Comparison of ENCODE assay signal across 14 cellular contexts in genomic region chr19:14520543-14520942, GRCh38. TPM values are rescaled to one million over a fixed set of nuclear protein-coding genes. Genes with fewer than 3 reads are reported as not detected.
DNase-seq lines count a peak whose midpoint lies in the region; ATAC-seq and TF ChIP-seq lines count a peak whose summit lies in the region.
"Had no signal": no experiment of that assay in that cellular context is flagged by ENCODE, and none has a peak within 500 bp of the region (broad histone marks: within the 10 kb centered on the region; RNA-seq: fewer than 3 reads in every experiment).

No MANE protein-coding gene starts in this region.

- DNase-seq in AG04450 (ENCODE audit: low read depth, low spot score) (no peak), HFFc6 (no peak), type B pancreatic cell (ENCODE audit: extremely low spot score, unreplicated experiment) (no peak), NCI-H187 (lab: John Stamatoyannopoulos, UW) (no peak), GM23338 (ENCODE audit: low spot score) (no peak)
- DNase-seq in activated naive CD8-positive, alpha-beta T cell treated with anti-CD3 and anti-CD28 coated beads for 36 hours: no peak
- DNase-seq in naive thymus-derived CD8-positive, alpha-beta T cell: no peak
- DNase-seq: GDM1; stimulated activated CD4-positive, alpha-beta T cell treated with anti-CD3 and anti-CD28 coated beads, Interleukin-2, amount 100 ng/mL, for 24 hours; stimulated activated naive CD8-positive, alpha-beta T cell treated with anti-CD3 and anti-CD28 coated beads, Interleukin-15, Interleukin-2, amounts not matched to agents 100 U/mL and 50 U/mL, for 24 hours had no signal

- peaks cover 12% of the 10 kb centered on the region; the same call in 1 of the 2 replicates for H4K20me1 ChIP-seq in GM23338 (replicated peaks; ENCODE audit: insufficient read depth)

- no peaks in the 10 kb centered on the region; the same call in 1 of the 2 replicates for H3K9me3 ChIP-seq in AG04450 (ENCODE audit: control insufficient read depth, insufficient read depth, low read length)
- H3K9me3 ChIP-seq: ovary had no signal

- no peak for ATAC-seq in naive thymus-derived CD8-positive, alpha-beta T cell
- no peak for ATAC-seq in GM23338
- no peak for ATAC-seq in HG02623 (IDR thresholded peaks at IDR 0.05; ENCODE audit: unreplicated experiment)

- no peak for TF ChIP-seq CTCF in AG04450 (IDR thresholded peaks at IDR 0.05; ENCODE audit: low read depth, low read length)
- no peak for TF ChIP-seq CTCF in HFFc6 (IDR thresholded peaks at IDR 0.05)
- no peak for TF ChIP-seq CTCF in type B pancreatic cell (conservative IDR thresholded peaks at IDR 0.05)
- TF ChIP-seq CTCF in GM23338 (conservative IDR thresholded peaks at IDR 0.05; ENCODE audit: low read depth in 2 of 2): no peak

- H3K4me3 Mint-ChIP-seq in HFFc6 (no peak overlapping the region), type B pancreatic cell (no peak overlapping the region), GM23338 (no peak overlapping the region)
- no peak overlapping the region for H3K4me3 Mint-ChIP-seq in activated naive CD8-positive, alpha-beta T cell treated with anti-CD3 and anti-CD28 coated beads for 36 hours
- H3K4me3 Mint-ChIP-seq in naive thymus-derived CD8-positive, alpha-beta T cell: peak overlapping the region in 8 of 10 donors; percentile 48 to 96 (median 78)

- no peak overlapping the region for H3K4me2 ChIP-seq in GM23338

- H3K36me3 ChIP-seq in GM23338 (ENCODE audit: insufficient read depth): peaks cover 3% of the 10 kb centered on the region; the same call in 1 of the 2 replicates
- H3K36me3 ChIP-seq: ovary had no signal

- peak overlapping the region; percentile 70 for H3K27ac ChIP-seq in AG04450 (ENCODE audit: low read depth, low read length)
- H3K27ac ChIP-seq in GM23338 (ENCODE audit: low read depth): no peak overlapping the region

- no peaks in the 10 kb centered on the region for H3K27me3 ChIP-seq in AG04450 (ENCODE audit: control insufficient read depth, insufficient read depth, low read length)
- H3K27me3 ChIP-seq in GM23338 (ENCODE audit: insufficient read depth): no peaks in the 10 kb centered on the region
- H3K27me3 ChIP-seq: ovary had no signal

- H3K4me1 Mint-ChIP-seq in HFFc6 (ENCODE audit: low read depth): peaks cover 36% of the 10 kb centered on the region
- H3K4me1 Mint-ChIP-seq in activated naive CD8-positive, alpha-beta T cell treated with anti-CD3 and anti-CD28 coated beads for 36 hours: peaks cover 45% of the 10 kb centered on the region
- H3K4me1 Mint-ChIP-seq in naive thymus-derived CD8-positive, alpha-beta T cell: peaks cover 33 to 74% (median 71%) of the 10 kb centered on the region in 4 donors
- peaks cover 22% of the 10 kb centered on the region for H3K4me1 Mint-ChIP-seq in type B pancreatic cell (ENCODE audit: unreplicated experiment)
- H3K4me1 Mint-ChIP-seq in GM23338: peaks cover 23% of the 10 kb centered on the region

- H3K4me1 ChIP-seq in GM23338 (ENCODE audit: insufficient read depth): peaks cover 11% of the 10 kb centered on the region; the same call in 1 of the 2 replicates

- peaks cover 7% of the 10 kb centered on the region; the same call in 1 of the 2 replicates for H3K9me3 Mint-ChIP-seq in HFFc6
- no peaks in the 10 kb centered on the region for H3K9me3 Mint-ChIP-seq in activated naive CD8-positive, alpha-beta T cell treated with anti-CD3 and anti-CD28 coated beads for 36 hours
- H3K9me3 Mint-ChIP-seq in naive thymus-derived CD8-positive, alpha-beta T cell: peaks cover 0 to 3% (median 0%) of the 10 kb centered on the region in 9 donors
- H3K9me3 Mint-ChIP-seq in type B pancreatic cell: no peaks in the 10 kb centered on the region
- H3K9me3 Mint-ChIP-seq in GM23338: no peaks in the 10 kb centered on the region; the same call in 2 of the 3 replicates

- H3F3A ChIP-seq in GM23338 (replicated peaks; ENCODE audit: low read depth): peaks cover 12% of the 10 kb centered on the region

- no peak overlapping the region for H2AFZ ChIP-seq in GM23338

- H3K4me3 ChIP-seq in AG04450 (ENCODE audit: low read depth, low read length) (no peak overlapping the region), GM23338 (no peak overlapping the region)
- H3K4me3 ChIP-seq: lung, ovary had no signal

- H3K79me2 ChIP-seq in GM23338 (replicated peaks; ENCODE audit: insufficient read depth): peaks cover 26% of the 10 kb centered on the region

- H3K36me3 Mint-ChIP-seq in HFFc6 (ENCODE audit: low read depth) (peaks cover 19% of the 10 kb centered on the region), type B pancreatic cell (peaks cover 13% of the 10 kb centered on the region), GM23338 (ENCODE audit: low read depth) (peaks cover 19% of the 10 kb centered on the region)
- H3K36me3 Mint-ChIP-seq in activated naive CD8-positive, alpha-beta T cell treated with anti-CD3 and anti-CD28 coated beads for 36 hours: peaks cover 22% of the 10 kb centered on the region
- H3K36me3 Mint-ChIP-seq in naive thymus-derived CD8-positive, alpha-beta T cell: peaks cover 11 to 22% (median 15%) of the 10 kb centered on the region in 3 donors

- no peaks in the 10 kb centered on the region for H3K9me2 ChIP-seq in GM23338 (ENCODE audit: insufficient read depth)

- POLR2A ChIA-PET in AG04450 (lab: Yijun Ruan, JAX): interaction anchor here (0.6 kb wide), 1 partner anchor 11 kb away, joined by 3 read pairs; no protein-coding TSS in a partner anchor
- POLR2A ChIA-PET in naive thymus-derived CD8-positive, alpha-beta T cell (lab: Charles Lee): interaction anchor here (1.3 to 13.2 kb wide), 6 partner anchors 12 to 48 kb away, joined by 4 to 609 read pairs (median 18); partner anchors contain the start of genes GIPC1 and TECR

- H3K27ac Mint-ChIP-seq in HFFc6 (peak overlapping the region; percentile 83; the same call in 1 of the 2 replicates), type B pancreatic cell (no peak overlapping the region), GM23338 (no peak overlapping the region)
- peak overlapping the region; percentile 94 for H3K27ac Mint-ChIP-seq in activated naive CD8-positive, alpha-beta T cell treated with anti-CD3 and anti-CD28 coated beads for 36 hours
- peak overlapping the region; percentile 91 to 99 (median 99) for H3K27ac Mint-ChIP-seq in naive thymus-derived CD8-positive, alpha-beta T cell

- CTCF ChIA-PET in AG04450 (lab: Charles Lee): interaction anchor here (1.6 kb wide), 1 partner anchor 40 kb away, joined by 3 read pairs; no protein-coding TSS in a partner anchor

- H3K27me3 Mint-ChIP-seq in HFFc6 (ENCODE audit: insufficient read depth) (peaks cover 9% of the 10 kb centered on the region), type B pancreatic cell (no peaks in the 10 kb centered on the region), GM23338 (ENCODE audit: insufficient read depth, low read depth, poor library complexity) (peaks cover 12% of the 10 kb centered on the region)
- H3K27me3 Mint-ChIP-seq in activated naive CD8-positive, alpha-beta T cell treated with anti-CD3 and anti-CD28 coated beads for 36 hours: no peaks in the 10 kb centered on the region
- H3K27me3 Mint-ChIP-seq in naive thymus-derived CD8-positive, alpha-beta T cell: no peaks in the 10 kb centered on the region

RNA-seq across cellular contexts. Expression of gene DNAJB1, which starts 2.3 kb away (rescaled TPM):
- polyA plus RNA-seq in AG04450 (2011; rRNA removed) (80.6 and 88.3 TPM in 2 replicates), GM23338 (2016; fragmentation: Nextera tagmentation; extraction: Ambion mirVana) (43.2 and 44.0 TPM in 2 replicates)
- 48.1 and 49.1 TPM in 2 replicates for polyA minus RNA-seq in AG04450 (2011; rRNA and poly(A)+ RNA removed)
- total RNA-seq in HFFc6 (2021; fragmentation: NEBNext Ultra II Directional; extraction: Animal tissue kit (Norgen Biotek cat#: 25700)): 100 to 1,000 TPM in 3 of 6 experiments, 10 to 100 TPM in 3; 99.2 to 138 (median 103) TPM
- 10 to 100 TPM; 45.0 to 45.7 TPM for total RNA-seq in activated naive CD8-positive, alpha-beta T cell treated with anti-CD3 and anti-CD28 coated beads for 36 hours
- total RNA-seq in naive thymus-derived CD8-positive, alpha-beta T cell: 100 to 1,000 TPM; 165 to 171 TPM
- polyA plus RNA-seq in naive thymus-derived CD8-positive, alpha-beta T cell: 100 to 1,000 TPM; 205 to 348 (median 344) TPM
- total RNA-seq in type B pancreatic cell (ENCODE audit: low replicate concordance): 142 and 277 TPM in 2 replicates
- 53.3 TPM in 2 replicates for total RNA-seq in GM23338 (2014; rRNA removed; shearing (Covaris generic))

RNA-seq across cellular contexts. Expression of gene TECR, which starts 8.9 kb away (rescaled TPM):
- 59.6 and 70.2 TPM in 2 replicates for polyA plus RNA-seq in AG04450 (2011; rRNA removed)
- 113 and 191 TPM in 2 replicates for polyA minus RNA-seq in AG04450 (2011; rRNA and poly(A)+ RNA removed)
- 100 to 1,000 TPM; 101 to 132 (median 118) TPM for total RNA-seq in HFFc6 (2021; fragmentation: NEBNext Ultra II Directional; extraction: Animal tissue kit (Norgen Biotek cat#: 25700))
- 10 to 100 TPM; 86.1 to 88.7 TPM for total RNA-seq in activated naive CD8-positive, alpha-beta T cell treated with anti-CD3 and anti-CD28 coated beads for 36 hours
- total RNA-seq in naive thymus-derived CD8-positive, alpha-beta T cell: 100 to 1,000 TPM; 179 to 182 TPM
- 100 to 1,000 TPM; 193 to 300 (median 261) TPM for polyA plus RNA-seq in naive thymus-derived CD8-positive, alpha-beta T cell
- 171 and 240 TPM in 2 replicates for total RNA-seq in type B pancreatic cell (ENCODE audit: low replicate concordance)
- total RNA-seq in GM23338 (2014; rRNA removed; shearing (Covaris generic)): 104 and 107 TPM in 2 replicates
- 268 and 277 TPM in 2 replicates for polyA plus RNA-seq in GM23338 (2016; fragmentation: Nextera tagmentation; extraction: Ambion mirVana)

RNA-seq across cellular contexts. Expression of gene GIPC1, which starts 24.6 kb away (rescaled TPM):
- polyA plus RNA-seq in AG04450 (2011; rRNA removed) (47.4 and 59.8 TPM in 2 replicates), GM23338 (2016; fragmentation: Nextera tagmentation; extraction: Ambion mirVana) (50.9 and 51.6 TPM in 2 replicates)
- 27.1 and 30.4 TPM in 2 replicates for polyA minus RNA-seq in AG04450 (2011; rRNA and poly(A)+ RNA removed)
- 100 to 1,000 TPM; 169 to 204 (median 181) TPM for total RNA-seq in HFFc6 (2021; fragmentation: NEBNext Ultra II Directional; extraction: Animal tissue kit (Norgen Biotek cat#: 25700))
- total RNA-seq in activated naive CD8-positive, alpha-beta T cell treated with anti-CD3 and anti-CD28 coated beads for 36 hours: 10 to 100 TPM; 22.5 to 24.8 TPM
- total RNA-seq in naive thymus-derived CD8-positive, alpha-beta T cell: 10 to 100 TPM; 19.9 to 23.0 TPM
- 10 to 100 TPM; 32.2 to 35.0 (median 33.5) TPM for polyA plus RNA-seq in naive thymus-derived CD8-positive, alpha-beta T cell
- 123 and 308 TPM in 2 replicates for total RNA-seq in type B pancreatic cell (ENCODE audit: low replicate concordance)
- total RNA-seq in GM23338 (2014; rRNA removed; shearing (Covaris generic)): 92.3 and 106 TPM in 2 replicates

RNA-seq across cellular contexts. Expression of gene PTGER1, which starts 45.4 kb away (rescaled TPM):
- polyA plus RNA-seq in AG04450 (2011; rRNA removed) (0.72 and 1.0 TPM in 2 replicates), GM23338 (2016; fragmentation: Nextera tagmentation; extraction: Ambion mirVana) (0.56 and 0.57 TPM in 2 replicates)
- polyA minus RNA-seq in AG04450 (2011; rRNA and poly(A)+ RNA removed): 0.52 and 0.69 TPM in 2 replicates
- 1 to 10 TPM in 2 of 6 experiments, under 1 TPM in 4; 0.41 to 4.1 (median 0.62) TPM for total RNA-seq in HFFc6 (2021; fragmentation: NEBNext Ultra II Directional; extraction: Animal tissue kit (Norgen Biotek cat#: 25700))
- under 1 TPM; 0.25 to 0.40 TPM for total RNA-seq in activated naive CD8-positive, alpha-beta T cell treated with anti-CD3 and anti-CD28 coated beads for 36 hours
- total RNA-seq in naive thymus-derived CD8-positive, alpha-beta T cell: not detected
- polyA plus RNA-seq in naive thymus-derived CD8-positive, alpha-beta T cell: not detected
- total RNA-seq in type B pancreatic cell (ENCODE audit: low replicate concordance): 0.56 and 1.0 TPM in 2 replicates
- total RNA-seq in GM23338 (2014; rRNA removed; shearing (Covaris generic)): 1.2 TPM in 1 of 2 replicates, not detected in the other
- total RNA-seq: LHCN-M2 had no signal
- polyA plus RNA-seq: ovary had no signal

RNA-seq across cellular contexts. Expression of gene NDUFB7, which starts 51.3 kb away (rescaled TPM):
- 97.3 and 164 TPM in 2 replicates for polyA plus RNA-seq in AG04450 (2011; rRNA removed)
- polyA minus RNA-seq in AG04450 (2011; rRNA and poly(A)+ RNA removed): 14.0 and 16.8 TPM in 2 replicates
- 100 to 1,000 TPM; 167 to 227 (median 199) TPM for total RNA-seq in HFFc6 (2021; fragmentation: NEBNext Ultra II Directional; extraction: Animal tissue kit (Norgen Biotek cat#: 25700))
- 100 to 1,000 TPM; 128 to 129 TPM for total RNA-seq in activated naive CD8-positive, alpha-beta T cell treated with anti-CD3 and anti-CD28 coated beads for 36 hours
- total RNA-seq in naive thymus-derived CD8-positive, alpha-beta T cell: 10 to 100 TPM; 61.6 to 64.6 TPM
- 100 to 1,000 TPM; 209 to 236 (median 230) TPM for polyA plus RNA-seq in naive thymus-derived CD8-positive, alpha-beta T cell
- 137 and 188 TPM in 2 replicates for total RNA-seq in type B pancreatic cell (ENCODE audit: low replicate concordance)
- 289 and 398 TPM in 2 replicates for total RNA-seq in GM23338 (2014; rRNA removed; shearing (Covaris generic))
- polyA plus RNA-seq in GM23338 (2016; fragmentation: Nextera tagmentation; extraction: Ambion mirVana): 463 and 501 TPM in 2 replicates

Comparison
In these comparisons a context has a peak if more than half of its experiments do, and no peak if none do; other contexts are left out.
1. H3K27ac Mint-ChIP-seq: peak in HFFc6 (single experiment), activated naive CD8-positive, alpha-beta T cell treated with anti-CD3 and anti-CD28 coated beads for 36 hours (single experiment) and naive thymus-derived CD8-positive, alpha-beta T cell (10 of 10); none in type B pancreatic cell (single experiment) and GM23338 (single experiment).
2. H3K4me3 Mint-ChIP-seq: peak in naive thymus-derived CD8-positive, alpha-beta T cell (8 of 10); none in HFFc6 (single experiment), activated naive CD8-positive, alpha-beta T cell treated with anti-CD3 and anti-CD28 coated beads for 36 hours (single experiment), type B pancreatic cell (single experiment) and GM23338 (single experiment).